In the genomic region with DNA sequence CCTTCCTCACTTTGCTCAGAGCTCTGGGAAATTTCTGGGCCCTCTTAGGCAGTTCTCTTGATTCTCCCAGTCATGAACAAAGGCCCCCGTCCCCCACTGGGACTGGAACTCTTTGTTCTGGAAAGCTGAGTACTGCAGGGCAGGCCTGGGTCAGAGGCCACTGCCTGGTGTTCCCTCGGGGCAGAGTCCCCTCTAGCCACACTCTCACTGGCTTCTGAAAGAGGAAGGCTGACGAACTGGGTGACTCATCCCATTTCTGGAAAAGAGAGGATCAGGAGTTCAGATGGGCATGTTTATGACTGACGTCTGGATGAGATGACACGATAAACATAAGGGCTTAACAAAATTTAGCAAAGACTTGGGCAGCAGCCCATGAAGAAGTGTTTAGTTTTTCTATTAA, we compare ENCODE assay signal across 9 cellular contexts. TPM values are rescaled to one million over a fixed set of nuclear protein-coding genes. Genes with fewer than 3 reads are reported as not detected.
DNase-seq lines count a peak whose midpoint lies in the region; ATAC-seq and TF ChIP-seq lines count a peak whose summit lies in the region.
"Had no signal": no experiment of that assay in that cellular context is flagged by ENCODE, and none has a peak within 500 bp of the region (broad histone marks: within the 10 kb centered on the region; RNA-seq: fewer than 3 reads in every experiment).

No MANE protein-coding gene starts in this region.

- TF ChIP-seq POLR2A in Peyer's patch (IDR thresholded peaks at IDR 0.05): no peak

- ATAC-seq in GM19395 (IDR thresholded peaks at IDR 0.05; ENCODE audit: unreplicated experiment) (no peak), HG03139 (IDR thresholded peaks at IDR 0.05; ENCODE audit: unreplicated experiment) (no peak)

- H3K9me3 ChIP-seq in Peyer's patch: no peaks in the 10 kb centered on the region

- no peak overlapping the region for H3K4me3 ChIP-seq in Peyer's patch
- no peak overlapping the region for H3K4me3 ChIP-seq in fibroblast of pulmonary artery (replicated peaks; ENCODE audit: low read depth, low read length)

- DNase-seq in GM04503 (ENCODE audit: low read depth) (peak; percentile 37), Peyer's patch (peak in 2 of 3 donors; percentile 77 to 85), fibroblast of pulmonary artery (ENCODE audit: low read depth) (peak; percentile 73), pulmonary artery endothelial cell (ENCODE audit: low read depth, low spot score) (peak; percentile 57), NCI-H446 treated with DMSO at 0.1 percent for 48 hours (lab: John Stamatoyannopoulos, UW) (no peak), 8988T (no peak)
- DNase-seq: NCI-H2227 treated with DMSO at 0.1 percent for 48 hours had no signal

- H3K27ac ChIP-seq in Peyer's patch: peak overlapping the region in 3 of 4 donors; percentile 49 to 87 (median 54)

- no peaks in the 10 kb centered on the region for H3K27me3 ChIP-seq in Peyer's patch

- no peaks in the 10 kb centered on the region for H3K36me3 ChIP-seq in Peyer's patch

- H3K4me1 ChIP-seq in Peyer's patch: peaks cover 0 to 9% (median 0%) of the 10 kb centered on the region in 4 donors

- TF ChIP-seq CTCF in Peyer's patch (IDR thresholded peaks at IDR 0.05) (no peak), fibroblast of pulmonary artery (IDR thresholded peaks at IDR 0.05; ENCODE audit: low read length, missing control alignments) (no peak)

RNA-seq across cellular contexts. Expression of a gene that starts 47.7 kb away (rescaled TPM):
- total RNA-seq in Peyer's patch (100 to 1,000 TPM; 152 to 215 (median 179) TPM), pulmonary artery endothelial cell (300 and 412 TPM in 2 replicates)

Comparison
In these comparisons a context has a peak if more than half of its experiments do, and no peak if none do; other contexts are left out.
1. DNase-seq: peak in GM04503 (single experiment), Peyer's patch (2 of 3), fibroblast of pulmonary artery (single experiment) and pulmonary artery endothelial cell (single experiment); none in NCI-H446 treated with DMSO at 0.1 percent for 48 hours (single experiment) and 8988T (single experiment).